28 cellular contexts compared by ENCODE assay signal in genomic region chr5:36660397-36661049, GRCh38. TPM values are rescaled to one million over a fixed set of nuclear protein-coding genes. Genes with fewer than 3 reads are reported as not detected.
A peak's percentile ranks its signal among the peaks of the same experiment; 100 is the strongest.
DNase-seq lines count a peak whose midpoint lies in the region; ATAC-seq and TF ChIP-seq lines count a peak whose summit lies in the region.
"Had no signal": no experiment of that assay in that cellular context is flagged by ENCODE, and none has a peak within 500 bp of the region (broad histone marks: within the 10 kb centered on the region; RNA-seq: fewer than 3 reads in every experiment).

No MANE protein-coding gene starts in this region.

- no peaks in the 10 kb centered on the region for H3K36me3 ChIP-seq in liver (ENCODE audit: control insufficient read depth in 4 of 4, insufficient read depth in 3 of 4, low read depth in 1 of 4, low read length in 3 of 4)
- H3K36me3 ChIP-seq in suprapubic skin = no peaks in the 10 kb centered on the region
- H3K36me3 ChIP-seq: brain microvascular endothelial cell, colonic mucosa, esophagus muscularis mucosa, right atrium auricular region had no signal

- H3K9me3 ChIP-seq in liver (ENCODE audit: control insufficient read depth in 4 of 4, low read length in 3 of 4) = no peaks in the 10 kb centered on the region
- H3K9me3 ChIP-seq in suprapubic skin = no peaks in the 10 kb centered on the region
- H3K9me3 ChIP-seq: colonic mucosa, esophagus muscularis mucosa, right atrium auricular region had no signal

- H3K4me1 ChIP-seq in liver (ENCODE audit: control insufficient read depth in 4 of 4, insufficient read depth in 4 of 4, low read length in 3 of 4) (peaks cover 0 to 7% (median 1%) of the 10 kb centered on the region in 4 donors), suprapubic skin (peaks cover 15% of the 10 kb centered on the region)
- H3K4me1 ChIP-seq: colonic mucosa had no signal

- H3K9ac ChIP-seq in liver (ENCODE audit: low read depth in 1 of 2, low read length in 2 of 2) = no peak overlapping the region

- no peak for TF ChIP-seq CTCF in liver (IDR thresholded peaks at IDR 0.05; ENCODE audit: low read depth, low read length, missing input control)
- no peak for TF ChIP-seq CTCF in suprapubic skin (IDR thresholded peaks at IDR 0.05)

- TF ChIP-seq RAD21 in Ishikawa (IDR thresholded peaks at IDR 0.05; ENCODE audit: low read depth) = no peak
- TF ChIP-seq RAD21 in liver (IDR thresholded peaks at IDR 0.05) = no peak

- no peak for ATAC-seq in HG02798 (IDR thresholded peaks at IDR 0.05; ENCODE audit: poor library complexity, unreplicated experiment)
- ATAC-seq in HG03520 (IDR thresholded peaks at IDR 0.05; ENCODE audit: unreplicated experiment) = no peak
- ATAC-seq: activated naive CD8-positive, alpha-beta T cell treated with anti-CD3 and anti-CD28 coated beads, Interleukin-2, amount 50 U/mL, for 24 hours; activated T-cell treated with anti-CD3 and anti-CD28 coated beads, Interleukin-2, amount 50 U/mL, for 4 hours; GM12878; HCT116; left lobe of liver; natural killer cell had no signal

- H3K4me3 ChIP-seq in liver (ENCODE audit: low read depth in 1 of 3, low read length in 3 of 3) (no peak overlapping the region), suprapubic skin (no peak overlapping the region)
- H3K4me3 ChIP-seq: colonic mucosa, esophagus muscularis mucosa, GM12878, right atrium auricular region had no signal

- no peak for TF ChIP-seq POLR2A in suprapubic skin (IDR thresholded peaks at IDR 0.05)

- TF ChIP-seq EP300 in Ishikawa (IDR thresholded peaks at IDR 0.05; ENCODE audit: borderline replicate concordance) (no peak), suprapubic skin (IDR thresholded peaks at IDR 0.05) (no peak)

- DNase-seq in caudate nucleus (lab: John Stamatoyannopoulos, UW) (no peak), suprapubic skin (ENCODE audit: low spot score in 2 of 2) (no peak), NCI-H345 (lab: John Stamatoyannopoulos, UW) (no peak)
- DNase-seq: activated CD4-positive, alpha-beta T cell treated with anti-CD3 and anti-CD28 coated beads, Interleukin-2, amount 10 ng/mL, durations not matched to agents 24 days and 14 days; activated gamma-delta T cell treated with Interleukin-2 at 50 U/mL for 16 hours; activated naive CD8-positive, alpha-beta T cell treated with anti-CD3 and anti-CD28 coated beads, Interleukin-2, amount 50 U/mL, for 24 hours; activated T-cell treated with anti-CD3 and anti-CD28 coated beads, Interleukin-2, amount 50 U/mL, for 4 hours; brain microvascular endothelial cell; colonic mucosa; endodermal cell; foreskin melanocyte; natural killer cell; NCI-H1105; NCI-H187 treated with DMSO at 0.1 percent for 48 hours; occipital lobe; Right ventricle myocardium superior; stimulated activated CD4-positive, alpha-beta T cell treated with anti-CD3 and anti-CD28 coated beads, Interleukin-2, amount 100 ng/mL, for 24 hours had no signal

- H3K27ac ChIP-seq in caudate nucleus (ENCODE audit: low read depth, low read length) (peak overlapping the region; percentile 95), liver (ENCODE audit: low read depth in 1 of 2, low read length in 2 of 2) (no peak overlapping the region), suprapubic skin (peak overlapping the region; percentile 16)
- H3K27ac ChIP-seq: brain microvascular endothelial cell, colonic mucosa, esophagus muscularis mucosa, HL-60, right atrium auricular region, VCaP had no signal

- 81% methylated on average over 5 of the region's 5 CpGs for WGBS in liver
- WGBS in suprapubic skin = 48% methylated on average over 5 of the region's 5 CpGs

- H3K27me3 ChIP-seq in liver (ENCODE audit: control insufficient read depth in 4 of 4, insufficient read depth in 4 of 4, low read length in 3 of 4) (no peaks in the 10 kb centered on the region), suprapubic skin (no peaks in the 10 kb centered on the region)
- H3K27me3 ChIP-seq: brain microvascular endothelial cell, colonic mucosa, esophagus muscularis mucosa, right atrium auricular region had no signal

TF ChIP-seq in Ishikawa, 13 proteins besides CTCF, POLR2A, EP300 and RAD21:
- TF ChIP-seq, protein P1, sequence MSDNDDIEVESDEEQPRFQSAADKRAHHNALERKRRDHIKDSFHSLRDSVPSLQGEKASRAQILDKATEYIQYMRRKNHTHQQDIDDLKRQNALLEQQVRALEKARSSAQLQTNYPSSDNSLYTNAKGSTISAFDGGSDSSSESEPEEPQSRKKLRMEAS (IDR thresholded peaks at IDR 0.05) = no peak
- TF ChIP-seq NFIC (IDR thresholded peaks at IDR 0.05) (peak; percentile 15; the same call in 1 of the 2 replicates), TEAD4 (IDR thresholded peaks at IDR 0.05) (peak; percentile 49; the same call in 1 of the 2 replicates), CREB1 (IDR thresholded peaks at IDR 0.05; ENCODE audit: low read depth) (no peak), EGR1 (IDR thresholded peaks at IDR 0.05) (no peak)
- TF ChIP-seq, protein P2, sequence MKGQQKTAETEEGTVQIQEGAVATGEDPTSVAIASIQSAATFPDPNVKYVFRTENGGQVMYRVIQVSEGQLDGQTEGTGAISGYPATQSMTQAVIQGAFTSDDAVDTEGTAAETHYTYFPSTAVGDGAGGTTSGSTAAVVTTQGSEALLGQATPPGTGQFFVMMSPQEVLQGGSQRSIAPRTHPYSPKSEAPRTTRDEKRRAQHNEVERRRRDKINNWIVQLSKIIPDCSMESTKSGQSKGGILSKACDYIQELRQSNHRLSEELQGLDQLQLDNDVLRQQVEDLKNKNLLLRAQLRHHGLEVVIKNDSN (IDR thresholded peaks at IDR 0.05) = no peak
- TF ChIP-seq, protein P3, sequence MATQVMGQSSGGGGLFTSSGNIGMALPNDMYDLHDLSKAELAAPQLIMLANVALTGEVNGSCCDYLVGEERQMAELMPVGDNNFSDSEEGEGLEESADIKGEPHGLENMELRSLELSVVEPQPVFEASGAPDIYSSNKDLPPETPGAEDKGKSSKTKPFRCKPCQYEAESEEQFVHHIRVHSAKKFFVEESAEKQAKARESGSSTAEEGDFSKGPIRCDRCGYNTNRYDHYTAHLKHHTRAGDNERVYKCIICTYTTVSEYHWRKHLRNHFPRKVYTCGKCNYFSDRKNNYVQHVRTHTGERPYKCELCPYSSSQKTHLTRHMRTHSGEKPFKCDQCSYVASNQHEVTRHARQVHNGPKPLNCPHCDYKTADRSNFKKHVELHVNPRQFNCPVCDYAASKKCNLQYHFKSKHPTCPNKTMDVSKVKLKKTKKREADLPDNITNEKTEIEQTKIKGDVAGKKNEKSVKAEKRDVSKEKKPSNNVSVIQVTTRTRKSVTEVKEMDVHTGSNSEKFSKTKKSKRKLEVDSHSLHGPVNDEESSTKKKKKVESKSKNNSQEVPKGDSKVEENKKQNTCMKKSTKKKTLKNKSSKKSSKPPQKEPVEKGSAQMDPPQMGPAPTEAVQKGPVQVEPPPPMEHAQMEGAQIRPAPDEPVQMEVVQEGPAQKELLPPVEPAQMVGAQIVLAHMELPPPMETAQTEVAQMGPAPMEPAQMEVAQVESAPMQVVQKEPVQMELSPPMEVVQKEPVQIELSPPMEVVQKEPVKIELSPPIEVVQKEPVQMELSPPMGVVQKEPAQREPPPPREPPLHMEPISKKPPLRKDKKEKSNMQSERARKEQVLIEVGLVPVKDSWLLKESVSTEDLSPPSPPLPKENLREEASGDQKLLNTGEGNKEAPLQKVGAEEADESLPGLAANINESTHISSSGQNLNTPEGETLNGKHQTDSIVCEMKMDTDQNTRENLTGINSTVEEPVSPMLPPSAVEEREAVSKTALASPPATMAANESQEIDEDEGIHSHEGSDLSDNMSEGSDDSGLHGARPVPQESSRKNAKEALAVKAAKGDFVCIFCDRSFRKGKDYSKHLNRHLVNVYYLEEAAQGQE (IDR thresholded peaks at IDR 0.05; ENCODE audit: low read depth) = no peak

TF ChIP-seq in liver, 16 proteins besides CTCF, POLR2A, EP300 and RAD21:
- TF ChIP-seq GABPA (IDR thresholded peaks at IDR 0.05 in 1 of 2, conservative IDR thresholded peaks at IDR 0.05 in 1 of 2) (no peak), HNF4G (IDR thresholded peaks at IDR 0.05) (no peak), SP1 (IDR thresholded peaks at IDR 0.05) (peak; percentile 48), HNF4A (conservative IDR thresholded peaks at IDR 0.05) (no peak), FOXA2 (IDR thresholded peaks at IDR 0.05) (no peak), TAF1 (conservative IDR thresholded peaks at IDR 0.05) (no peak)
- TF ChIP-seq, protein P1 (IDR thresholded peaks at IDR 0.05) = no peak

RNA-seq across cellular contexts. Expression of gene SLC1A3, which starts 54.1 kb away (rescaled TPM):
- total RNA-seq in liver (1 to 10 TPM; 3.3 to 8.8 TPM), suprapubic skin (10 to 100 TPM; 19.8 to 34.2 (median 25.3) TPM)
- polyA plus RNA-seq in liver = 1 to 10 TPM; 1.8 to 2.2 TPM
- total RNA-seq: activated CD4-positive, alpha-beta T cell treated with anti-CD3 and anti-CD28 coated beads, Interleukin-2, amount 10 ng/mL, durations not matched to agents 24 days and 14 days had no signal

Comparison
In these comparisons a context has a peak if more than half of its experiments do, and no peak if none do; other contexts are left out.
1. H3K27ac ChIP-seq: peak in caudate nucleus (single experiment) and suprapubic skin (single experiment); none in liver (0 of 2).